ENCODE assay signal across 14 cellular contexts in genomic region chr2:54341656-54342055, GRCh38.
DNase-seq lines count a peak whose midpoint lies in the region; ATAC-seq and TF ChIP-seq lines count a peak whose summit lies in the region.
"Had no signal": no experiment of that assay in that cellular context is flagged by ENCODE, and none has a peak within 500 bp of the region (broad histone marks: within the 10 kb centered on the region; RNA-seq: fewer than 3 reads in every experiment).

No MANE protein-coding gene starts in this region.

- H3F3A ChIP-seq in DOHH2 (ENCODE audit: control insufficient read depth, insufficient read depth), result no peaks in the 10 kb centered on the region
- no peaks in the 10 kb centered on the region for H3F3A ChIP-seq in Loucy (ENCODE audit: low read depth)

- H4K20me1 ChIP-seq in DOHH2 (ENCODE audit: control insufficient read depth, insufficient read depth, low read depth, low read length) (no peaks in the 10 kb centered on the region), Loucy (ENCODE audit: insufficient read depth, low read length, poor library complexity, severe bottlenecking) (no peaks in the 10 kb centered on the region)

- in situ Hi-C loops in ACHN (cut with HindIII; ENCODE audit: low pct_ligation_motif_present, low pct_unique_long_range_greater_than_20kb, low sequenced_read_pairs), result no loop called here

- ATAC-seq in HG03460 (IDR thresholded peaks at IDR 0.05; ENCODE audit: unreplicated experiment), result no peak
- ATAC-seq: stimulated activated naive CD8-positive, alpha-beta T cell treated with anti-CD3 and anti-CD28 coated beads, Interleukin-15, amount 100 ng/mL, for 72 hours had no signal

- H3K4me3 Mint-ChIP-seq in chondrocyte (ENCODE audit: unreplicated experiment), result no peak overlapping the region
- no peak overlapping the region for H3K4me3 Mint-ChIP-seq in glutamatergic neuron (ENCODE audit: unreplicated experiment)
- H3K4me3 Mint-ChIP-seq: activated naive CD8-positive, alpha-beta T cell; naive B cell; stimulated activated naive CD8-positive, alpha-beta T cell treated with anti-CD3 and anti-CD28 coated beads, Interleukin-15, amount 100 ng/mL, for 72 hours had no signal

- H3K4me1 ChIP-seq in DOHH2 (ENCODE audit: control insufficient read depth, low read length), result no peaks in the 10 kb centered on the region
- H3K4me1 ChIP-seq in Loucy (ENCODE audit: insufficient read depth, low read length, poor library complexity, severe bottlenecking), result no peaks in the 10 kb centered on the region

- H3K4me2 ChIP-seq in DOHH2 (ENCODE audit: low read length) (no peak overlapping the region), Loucy (ENCODE audit: low read depth, low read length, poor library complexity, severe bottlenecking) (no peak overlapping the region)

- H3K27ac Mint-ChIP-seq in chondrocyte (ENCODE audit: unreplicated experiment), result no peak overlapping the region
- no peak overlapping the region for H3K27ac Mint-ChIP-seq in glutamatergic neuron (ENCODE audit: unreplicated experiment)
- H3K27ac Mint-ChIP-seq: activated naive CD8-positive, alpha-beta T cell; naive B cell; stimulated activated naive CD8-positive, alpha-beta T cell treated with anti-CD3 and anti-CD28 coated beads, Interleukin-15, amount 100 ng/mL, for 72 hours had no signal

- H3K9me3 ChIP-seq in DOHH2 (ENCODE audit: control insufficient read depth, insufficient read depth, low read length), result no peaks in the 10 kb centered on the region
- H3K9me3 ChIP-seq in Loucy (ENCODE audit: insufficient read depth, low read depth, low read length), result no peaks in the 10 kb centered on the region

- TF ChIP-seq CTCF in DOHH2 (IDR thresholded peaks at IDR 0.05; ENCODE audit: low read depth, low read length, poor library complexity, severe bottlenecking) (peak; percentile 33), Loucy (conservative IDR thresholded peaks at IDR 0.05; ENCODE audit: low read length) (peak; percentile 61), chondrocyte (IDR thresholded peaks at IDR 0.05) (peak; percentile 32), glutamatergic neuron (IDR thresholded peaks at IDR 0.05; ENCODE audit: partially characterized antibody, unreplicated experiment) (no peak)

- no peak overlapping the region for H3K9ac ChIP-seq in Loucy (ENCODE audit: low read depth, low read length, poor library complexity, severe bottlenecking)

- H3K4me1 Mint-ChIP-seq in chondrocyte (ENCODE audit: low read depth) (no peaks in the 10 kb centered on the region), glutamatergic neuron (ENCODE audit: low read depth, unreplicated experiment) (peaks cover 8% of the 10 kb centered on the region)
- H3K4me1 Mint-ChIP-seq: naive B cell; stimulated activated naive CD8-positive, alpha-beta T cell treated with anti-CD3 and anti-CD28 coated beads, Interleukin-15, amount 100 ng/mL, for 72 hours had no signal

- no peak overlapping the region for H3K27ac ChIP-seq in DOHH2 (ENCODE audit: low read depth, low read length)
- H3K27ac ChIP-seq: VCaP had no signal

- H3K36me3 ChIP-seq in DOHH2 (ENCODE audit: control insufficient read depth, low read length) (no peaks in the 10 kb centered on the region), Loucy (ENCODE audit: insufficient read depth, low read length) (no peaks in the 10 kb centered on the region)

- H3K79me2 ChIP-seq in DOHH2 (ENCODE audit: control insufficient read depth, low read length) (no peaks in the 10 kb centered on the region), Loucy (ENCODE audit: insufficient read depth, low read length) (no peaks in the 10 kb centered on the region)

- H3K9me3 Mint-ChIP-seq in chondrocyte (ENCODE audit: low read depth), result no peaks in the 10 kb centered on the region
- no peaks in the 10 kb centered on the region for H3K9me3 Mint-ChIP-seq in glutamatergic neuron (ENCODE audit: unreplicated experiment)
- H3K9me3 Mint-ChIP-seq: naive B cell; stimulated activated naive CD8-positive, alpha-beta T cell treated with anti-CD3 and anti-CD28 coated beads, Interleukin-15, amount 100 ng/mL, for 72 hours had no signal

- H3K4me3 ChIP-seq in DOHH2 (ENCODE audit: low read length) (no peak overlapping the region), Loucy (ENCODE audit: low read length, poor library complexity, severe bottlenecking) (no peak overlapping the region)

- H3K27me3 Mint-ChIP-seq in chondrocyte (ENCODE audit: low read depth), result no peaks in the 10 kb centered on the region
- H3K27me3 Mint-ChIP-seq in glutamatergic neuron (ENCODE audit: unreplicated experiment), result peaks cover 2% of the 10 kb centered on the region

- DNase-seq in chondrocyte (ENCODE audit: low spot score) (no peak), medulla oblongata (ENCODE audit: extremely low spot score) (peak; percentile 57), ACHN (no peak), glutamatergic neuron (no peak), NCI-H510A treated with DMSO at 0.1 percent for 48 hours (lab: John Stamatoyannopoulos, UW) (no peak)
- DNase-seq: cortex of kidney; naive B cell; SIG-M5; stimulated activated naive CD8-positive, alpha-beta T cell treated with anti-CD3 and anti-CD28 coated beads, Interleukin-15, amount 100 ng/mL, for 72 hours had no signal

- H3K27me3 ChIP-seq in DOHH2 (ENCODE audit: control insufficient read depth, low read length), result no peaks in the 10 kb centered on the region
- no peaks in the 10 kb centered on the region for H3K27me3 ChIP-seq in Loucy (ENCODE audit: insufficient read depth, low read length, poor library complexity, severe bottlenecking)

- H3K9me2 ChIP-seq in DOHH2 (replicated peaks; ENCODE audit: control insufficient read depth, low read length) (no peaks in the 10 kb centered on the region), Loucy (replicated peaks; ENCODE audit: low read depth, low read length) (no peaks in the 10 kb centered on the region)

- H3K36me3 Mint-ChIP-seq in chondrocyte (ENCODE audit: low read depth) (no peaks in the 10 kb centered on the region), glutamatergic neuron (ENCODE audit: unreplicated experiment) (no peaks in the 10 kb centered on the region)
- H3K36me3 Mint-ChIP-seq: activated naive CD8-positive, alpha-beta T cell; naive B cell had no signal

- H2AFZ ChIP-seq in Loucy (ENCODE audit: low read length), result no peak overlapping the region
